30 cellular contexts compared by ENCODE assay signal in genomic region chr6:18423426-18423825, GRCh38.
"Had no signal": no experiment of that assay in that cellular context is flagged by ENCODE, and none has a peak within 500 bp of the region (broad histone marks: within the 10 kb centered on the region; RNA-seq: fewer than 3 reads in every experiment).

No MANE protein-coding gene starts in this region.

- H3K27ac ChIP-seq: left ventricle myocardium inferior, neural progenitor cell, parathyroid adenoma, right atrium auricular region, right lobe of liver, testis, tibial artery had no signal

- H3K27ac Mint-ChIP-seq: immature natural killer cell; mesothelial cell of epicardium; naive B cell; natural killer cell; nephron progenitor cell; neural progenitor cell; stimulated activated memory B cell treated with anti-CD40 and anti-IgM and Interleukin-4, amounts not matched to agents 10 μg/mL and 1 μg/mL and 100 μg/mL, for 72 hours; stimulated activated naive CD8-positive, alpha-beta T cell treated with anti-CD3 and anti-CD28 coated beads, Interleukin-15, amount 100 ng/mL, for 72 hours had no signal

- FAIRE-seq: islet of Langerhans, kidney, urothelium cell line had no signal

- H3K36me3 Mint-ChIP-seq: mesothelial cell of epicardium, natural killer cell, neural progenitor cell had no signal

- H3K4me1 ChIP-seq: neural progenitor cell, parathyroid adenoma, right atrium auricular region, right lobe of liver, testis had no signal

- H3K79me2 ChIP-seq: parathyroid adenoma had no signal

- ATAC-seq: natural killer cell; right lobe of liver; stimulated activated memory B cell treated with anti-CD40 and anti-IgM and Interleukin-4, amounts not matched to agents 10 μg/mL and 1 μg/mL and 100 μg/mL, for 72 hours; stimulated activated naive CD8-positive, alpha-beta T cell treated with anti-CD3 and anti-CD28 coated beads, Interleukin-15, amount 100 ng/mL, for 72 hours had no signal

- H3K27me3 Mint-ChIP-seq: naive B cell; stimulated activated memory B cell treated with anti-CD40 and anti-IgM and Interleukin-4, amounts not matched to agents 10 μg/mL and 1 μg/mL and 100 μg/mL, for 72 hours; stimulated activated naive CD8-positive, alpha-beta T cell treated with anti-CD3 and anti-CD28 coated beads, Interleukin-15, amount 100 ng/mL, for 72 hours had no signal

- H3K27me3 ChIP-seq: neural progenitor cell, neutrophil, right atrium auricular region, right lobe of liver, testis, tibial artery, upper lobe of right lung had no signal

- H3K9ac ChIP-seq: neural progenitor cell, parathyroid adenoma had no signal

- H2AFZ ChIP-seq: neural progenitor cell, parathyroid adenoma had no signal

- DNase-seq: hippocampal formation; immature natural killer cell; kidney; left ventricle myocardium inferior; mesendoderm; naive B cell; natural killer cell; nephron progenitor cell; occipital lobe; right lobe of liver; stimulated activated CD4-positive, alpha-beta T cell treated with anti-CD3 and anti-CD28 coated beads, Interleukin-1b, Interleukin-23, amount 100 ng/mL, for 48 hours; stimulated activated CD4-positive, alpha-beta T cell treated with anti-CD3 and anti-CD28 coated beads, Interleukin-2, amount 100 ng/mL, for 48 hours; stimulated activated CD4-positive, alpha-beta T cell treated with anti-CD3 and anti-CD28 coated beads, Interleukin-4, amount 100 ng/mL, for 4 hours; stimulated activated CD8-positive, alpha-beta memory T cell treated with anti-CD3 and anti-CD28 coated beads, Interleukin-4, amount 100 ng/mL, for 48 hours; stimulated activated naive CD4-positive, alpha-beta T cell treated with Interleukin-2 at 50 U/mL for 16 hours; stimulated activated naive CD8-positive, alpha-beta T cell treated with anti-CD3 and anti-CD28 coated beads, Interleukin-15, amount 100 ng/mL, for 72 hours; testis; tibial artery; trophoblast cell; upper lobe of right lung had no signal

- H3K9me3 Mint-ChIP-seq: immature natural killer cell; naive B cell; natural killer cell; nephron progenitor cell; neural progenitor cell; stimulated activated naive CD8-positive, alpha-beta T cell treated with anti-CD3 and anti-CD28 coated beads, Interleukin-15, amount 100 ng/mL, for 72 hours had no signal

- H3K9me3 ChIP-seq: left ventricle myocardium inferior, neutrophil, right atrium auricular region, right lobe of liver, testis, tibial artery, upper lobe of right lung had no signal

- H3K36me3 ChIP-seq: neural progenitor cell, right atrium auricular region, right lobe of liver, tibial artery, upper lobe of right lung had no signal

- H3K4me3 ChIP-seq: left ventricle myocardium inferior, lung, neural progenitor cell, right atrium auricular region, right lobe of liver, smooth muscle cell, testis, tibial artery, upper lobe of right lung had no signal

- H3K4me1 Mint-ChIP-seq: immature natural killer cell, mesothelial cell of epicardium, natural killer cell, nephron progenitor cell, neural progenitor cell had no signal

- H3K4me2 ChIP-seq: neural progenitor cell, smooth muscle cell had no signal

- H3K4me3 Mint-ChIP-seq: immature natural killer cell; mesothelial cell of epicardium; naive B cell; natural killer cell; nephron progenitor cell; neural progenitor cell; stimulated activated memory B cell treated with anti-CD40 and anti-IgM and Interleukin-4, amounts not matched to agents 10 μg/mL and 1 μg/mL and 100 μg/mL, for 72 hours; stimulated activated naive CD8-positive, alpha-beta T cell treated with anti-CD3 and anti-CD28 coated beads, Interleukin-15, amount 100 ng/mL, for 72 hours had no signal
